In the genomic region with DNA sequence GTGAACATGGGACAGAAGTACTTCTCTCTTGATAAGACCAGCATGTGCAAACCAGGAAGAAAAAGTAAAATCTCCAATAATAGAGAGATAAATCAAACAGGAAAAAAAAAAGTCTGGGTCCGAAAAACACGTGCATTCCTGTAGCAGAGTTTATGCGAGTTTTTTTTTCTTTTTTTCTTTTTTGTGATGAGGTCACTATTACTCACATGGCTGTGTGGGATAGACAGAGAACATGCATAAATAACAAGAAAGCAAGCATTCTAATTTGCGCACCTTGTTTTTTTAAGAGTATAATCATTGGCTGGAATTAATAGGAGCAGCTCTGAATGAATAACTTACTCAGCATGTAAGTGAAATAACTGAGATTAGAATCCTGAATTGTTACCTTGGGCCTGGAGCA, we compare ENCODE assay signal across 1 cellular context.
TF ChIP-seq lines count a peak whose summit lies in the region.

No MANE protein-coding gene starts in this region.

TF ChIP-seq in IMR-90, 13 proteins besides CTCF, POLR2A, EP300 and RAD21:
- TF ChIP-seq MAFK (IDR thresholded peaks at IDR 0.05; ENCODE audit: low read depth, low read length) (peak; percentile 28; the same call in 1 of the 2 replicates), FOS (IDR thresholded peaks at IDR 0.05; ENCODE audit: low read depth, low read length) (no peak)
